In the genomic region with DNA sequence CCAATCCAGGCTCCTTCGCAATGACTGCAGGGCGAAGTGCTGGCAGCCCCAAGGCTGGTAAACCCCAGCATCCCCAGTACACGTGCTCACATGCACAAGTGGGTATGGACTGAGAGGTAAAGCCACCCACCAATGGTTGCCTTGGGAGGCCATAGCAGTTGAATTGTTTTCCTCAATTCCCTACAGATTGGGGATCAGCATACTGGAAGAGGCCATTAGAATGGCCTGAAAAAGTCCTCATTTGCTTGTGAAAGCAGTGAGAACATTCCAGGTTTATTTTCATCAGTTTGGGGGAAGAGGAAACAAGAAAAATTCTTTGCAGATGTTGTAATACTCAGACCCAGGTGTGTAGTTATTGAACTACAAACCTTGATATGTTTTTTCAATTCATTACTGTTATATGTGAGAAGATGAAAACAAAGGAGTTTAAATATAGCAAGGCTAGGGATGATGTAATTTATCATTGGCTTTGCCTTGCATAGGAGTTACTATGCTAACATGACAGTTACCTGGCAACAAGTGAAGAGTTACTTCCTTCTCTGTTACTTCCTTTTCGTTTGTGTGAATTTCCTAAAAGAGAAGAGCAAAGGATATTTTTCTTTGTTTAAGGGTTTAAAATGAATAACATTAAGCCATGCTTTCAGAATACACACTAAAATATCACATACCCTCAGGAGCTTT, we compare ENCODE assay signal across 8 cellular contexts. TPM values are rescaled to one million over a fixed set of nuclear protein-coding genes. Genes with fewer than 3 reads are reported as not detected.
DNase-seq lines count a peak whose midpoint lies in the region; ATAC-seq and TF ChIP-seq lines count a peak whose summit lies in the region.

No MANE protein-coding gene starts in this region.

- no peaks in the 10 kb centered on the region for H3K27me3 ChIP-seq in spleen (replicated peaks in 1 of 7)

- no peak for TF ChIP-seq POLR2A in spleen (IDR thresholded peaks at IDR 0.05)

- peak; percentile 4 for DNase-seq in SW480 (ENCODE audit: low spot score)
- peak; percentile 73 for DNase-seq in glomerular endothelial cell (ENCODE audit: extremely low read depth, low read depth, low spot score)
- DNase-seq in spleen: no peak
- DNase-seq in foreskin fibroblast: no peak
- no peak for DNase-seq in stimulated activated CD4-positive, alpha-beta T cell treated with anti-CD3 and anti-CD28 coated beads, Interleukin-12 subunit alpha, Interleukin-12 subunit beta, amount 100 ng/mL, for 4 hours

- peak overlapping the region in 7 of 8 donors; percentile 13 to 64 (median 52) for H3K27ac ChIP-seq in spleen

- peaks cover 13 to 75% (median 51%) of the 10 kb centered on the region in 6 donors for H3K4me1 ChIP-seq in spleen

- WGBS in spleen, 5 donors: 52 to 73% (median 57%) methylated on average over 4 of the region's 4 CpGs

- peaks cover 0 to 45% (median 30%) of the 10 kb centered on the region in 6 donors for H3K36me3 ChIP-seq in spleen

- intact Hi-C loops in spleen (cut with DNase I; ENCODE audit: low total_unique reads): no loop called here

- no peak for TF ChIP-seq CTCF in spleen (IDR thresholded peaks at IDR 0.05 in 8 of 11, conservative IDR thresholded peaks at IDR 0.05 in 3 of 11)
- TF ChIP-seq CTCF in foreskin fibroblast (IDR thresholded peaks at IDR 0.05; ENCODE audit: low read depth, low read length): no peak

- ATAC-seq in GM18499 (IDR thresholded peaks at IDR 0.05; ENCODE audit: insufficient read depth, unreplicated experiment) (peak; percentile 38), HG02973 (IDR thresholded peaks at IDR 0.05; ENCODE audit: unreplicated experiment) (peak; percentile 49), GM18873 (IDR thresholded peaks at IDR 0.05; ENCODE audit: low FRiP score, unreplicated experiment) (no peak)

- no peak overlapping the region for H3K4me3 ChIP-seq in spleen
- no peak overlapping the region for H3K4me3 ChIP-seq in foreskin fibroblast (ENCODE audit: low read depth in 1 of 2, low read length in 2 of 2)

- H3K9me3 ChIP-seq in spleen: no peaks in the 10 kb centered on the region

RNA-seq across cellular contexts. Expression of gene MTMR12, which starts 36.4 kb away (rescaled TPM):
- 33.9 and 46.1 TPM in 2 replicates for total RNA-seq in glomerular endothelial cell
- total RNA-seq in spleen: 10 to 100 TPM; 26.3 to 42.2 (median 30.7) TPM
- 1 to 10 TPM; 6.8 to 8.4 (median 7.8) TPM for polyA plus RNA-seq in spleen

Comparison
In these comparisons a context has a peak if more than half of its experiments do, and no peak if none do; other contexts are left out.
1. DNase-seq: peak in SW480 (single experiment) and glomerular endothelial cell (single experiment); none in spleen (single experiment), foreskin fibroblast (0 of 2) and stimulated activated CD4-positive, alpha-beta T cell treated with anti-CD3 and anti-CD28 coated beads, Interleukin-12 subunit alpha, Interleukin-12 subunit beta, amount 100 ng/mL, for 4 hours (single experiment).